In genomic region chr10:105989995-105990394, GRCh38 we compare ENCODE assay signal across 17 cellular contexts.
A peak's percentile ranks its signal among the peaks of the same experiment; 100 is the strongest.
DNase-seq lines count a peak whose midpoint lies in the region; ATAC-seq and TF ChIP-seq lines count a peak whose summit lies in the region.
"Had no signal": no experiment of that assay in that cellular context is flagged by ENCODE, and none has a peak within 500 bp of the region (broad histone marks: within the 10 kb centered on the region; RNA-seq: fewer than 3 reads in every experiment).

No MANE protein-coding gene starts in this region.

- H3K27ac Mint-ChIP-seq in stimulated activated naive CD8-positive, alpha-beta T cell treated with anti-CD3 and anti-CD28 coated beads, Interleukin-15, amount 100 ng/mL, for 72 hours = no peak overlapping the region
- H3K27ac Mint-ChIP-seq: B cell; CD4-positive, CD25-positive, alpha-beta regulatory T cell; CD8-positive, alpha-beta T cell; GM23338 had no signal

- H3K9me3 Mint-ChIP-seq in stimulated activated naive CD8-positive, alpha-beta T cell treated with anti-CD3 and anti-CD28 coated beads, Interleukin-15, amount 100 ng/mL, for 72 hours = no peaks in the 10 kb centered on the region
- H3K9me3 Mint-ChIP-seq: GM23338 had no signal

- no peak overlapping the region for H3K4me3 Mint-ChIP-seq in stimulated activated naive CD8-positive, alpha-beta T cell treated with anti-CD3 and anti-CD28 coated beads, Interleukin-15, amount 100 ng/mL, for 72 hours
- H3K4me3 Mint-ChIP-seq: B cell; CD4-positive, CD25-positive, alpha-beta regulatory T cell; CD8-positive, alpha-beta T cell; GM23338 had no signal

- intact Hi-C loops in sciatic nerve (cut with DNase I) = no loop called here

- ATAC-seq in stimulated activated naive CD8-positive, alpha-beta T cell treated with anti-CD3 and anti-CD28 coated beads, Interleukin-15, amount 100 ng/mL, for 72 hours = peak; percentile 31
- no peak for ATAC-seq in stimulated activated naive CD8-positive, alpha-beta T cell treated with anti-CD3 and anti-CD28 coated beads, Interleukin-15, Interleukin-2, amounts not matched to agents 100 U/mL and 50 U/mL, for 24 hours
- peak; percentile 11 for ATAC-seq in sciatic nerve
- no peak for ATAC-seq in GM18505 (IDR thresholded peaks at IDR 0.05; ENCODE audit: unreplicated experiment)
- ATAC-seq in GM21717 (IDR thresholded peaks at IDR 0.05; ENCODE audit: unreplicated experiment) = no peak
- no peak for ATAC-seq in HG03442 (IDR thresholded peaks at IDR 0.05; ENCODE audit: unreplicated experiment)
- ATAC-seq: CD8-positive, alpha-beta T cell; GM23338 had no signal

- H3K4me1 Mint-ChIP-seq in stimulated activated naive CD8-positive, alpha-beta T cell treated with anti-CD3 and anti-CD28 coated beads, Interleukin-15, amount 100 ng/mL, for 72 hours = no peaks in the 10 kb centered on the region
- H3K4me1 Mint-ChIP-seq: B cell; CD4-positive, CD25-positive, alpha-beta regulatory T cell; GM23338 had no signal

- no peaks in the 10 kb centered on the region for H3K27me3 Mint-ChIP-seq in stimulated activated naive CD8-positive, alpha-beta T cell treated with anti-CD3 and anti-CD28 coated beads, Interleukin-15, amount 100 ng/mL, for 72 hours
- H3K27me3 Mint-ChIP-seq: B cell; CD4-positive, CD25-positive, alpha-beta regulatory T cell had no signal

- TF ChIP-seq POLR2A in GM18505 (IDR thresholded peaks at IDR 0.05; ENCODE audit: borderline replicate concordance, extremely low read depth, insufficient read depth, insufficient read length) = no peak

- DNase-seq in stimulated activated naive CD8-positive, alpha-beta T cell treated with anti-CD3 and anti-CD28 coated beads, Interleukin-15, amount 100 ng/mL, for 72 hours = no peak
- no peak for DNase-seq in stimulated activated naive CD8-positive, alpha-beta T cell treated with anti-CD3 and anti-CD28 coated beads, Interleukin-15, Interleukin-2, amounts not matched to agents 100 U/mL and 50 U/mL, for 24 hours
- DNase-seq in mesenteric fat pad (ENCODE audit: low spot score) (peak; percentile 85), sciatic nerve (ENCODE audit: low spot score) (no peak), UCSD-AML1 (lab: John Stamatoyannopoulos, UW; ENCODE audit: unreplicated experiment) (no peak)
- DNase-seq: Caco-2; CD4-positive, CD25-positive, alpha-beta regulatory T cell; CD8-positive, alpha-beta T cell; DMS153; DND-41; H7; HCEC 1CT had no signal

Comparison
In these comparisons a context has a peak if more than half of its experiments do, and no peak if none do; other contexts are left out.
1. ATAC-seq: peak in stimulated activated naive CD8-positive, alpha-beta T cell treated with anti-CD3 and anti-CD28 coated beads, Interleukin-15, amount 100 ng/mL, for 72 hours (single experiment) and sciatic nerve (single experiment); none in stimulated activated naive CD8-positive, alpha-beta T cell treated with anti-CD3 and anti-CD28 coated beads, Interleukin-15, Interleukin-2, amounts not matched to agents 100 U/mL and 50 U/mL, for 24 hours (single experiment), GM18505 (single experiment), GM21717 (single experiment) and HG03442 (single experiment).